ENCODE assay signal across 15 cellular contexts in the genomic region with DNA sequence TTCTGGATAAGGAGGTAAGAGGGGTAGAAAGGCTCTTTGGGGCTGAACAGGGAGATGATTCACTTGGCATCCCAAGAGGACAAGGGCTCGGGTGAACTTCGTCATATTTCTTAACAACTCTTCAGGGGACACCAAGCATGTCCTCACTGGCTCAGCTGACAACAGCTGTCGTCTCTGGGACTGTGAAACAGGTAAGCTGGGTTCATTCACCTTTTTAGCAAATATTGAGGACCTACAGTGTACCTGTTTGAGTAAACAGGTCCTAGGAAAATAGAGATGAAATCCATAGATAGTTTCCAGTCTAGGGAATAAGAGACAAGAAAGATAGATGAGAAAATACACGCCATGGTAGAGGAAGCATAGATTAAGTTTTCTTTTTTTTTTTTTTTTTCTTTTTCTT. TPM values are rescaled to one million over a fixed set of nuclear protein-coding genes. Genes with fewer than 3 reads are reported as not detected.
A peak's percentile ranks its signal among the peaks of the same experiment; 100 is the strongest.
DNase-seq lines count a peak whose midpoint lies in the region; ATAC-seq and TF ChIP-seq lines count a peak whose summit lies in the region.
"Had no signal": no experiment of that assay in that cellular context is flagged by ENCODE, and none has a peak within 500 bp of the region (broad histone marks: within the 10 kb centered on the region; RNA-seq: fewer than 3 reads in every experiment).

No MANE protein-coding gene starts in this region.

- H3K4me3 Mint-ChIP-seq in activated CD4-positive, alpha-beta T cell treated with anti-CD3 and anti-CD28 coated beads for 36 hours: peak overlapping the region; percentile 96
- peak overlapping the region; percentile 60 for H3K4me3 Mint-ChIP-seq in progenitor cell of endocrine pancreas (ENCODE audit: low read depth)

- ATAC-seq in activated CD4-positive, alpha-beta T cell treated with anti-CD3 and anti-CD28 coated beads for 36 hours: no peak

- TF ChIP-seq CTCF in progenitor cell of endocrine pancreas (IDR thresholded peaks at IDR 0.05; ENCODE audit: unreplicated experiment) (no peak), foreskin fibroblast (IDR thresholded peaks at IDR 0.05; ENCODE audit: low read depth, low read length) (no peak)

- POLR2A ChIA-PET in activated CD4-positive, alpha-beta T cell treated with anti-CD3 and anti-CD28 coated beads for 36 hours (lab: Charles Lee): no interaction called here

- H3K27ac Mint-ChIP-seq in activated CD4-positive, alpha-beta T cell treated with anti-CD3 and anti-CD28 coated beads for 36 hours: peak overlapping the region; percentile 97
- peak overlapping the region; percentile 71 for H3K27ac Mint-ChIP-seq in progenitor cell of endocrine pancreas

- no peaks in the 10 kb centered on the region for H3K9me3 ChIP-seq in adipocyte (ENCODE audit: control insufficient read depth, low read length)
- H3K9me3 ChIP-seq: thyroid gland had no signal

- no peak for DNase-seq in activated CD4-positive, alpha-beta T cell treated with anti-CD3 and anti-CD28 coated beads for 36 hours
- no peak for DNase-seq in activated CD4-positive, alpha-beta T cell treated with anti-CD3 and anti-CD28 coated beads, Interleukin-2, amount 50 U/mL, for 1 hour
- DNase-seq in adipocyte (ENCODE audit: low read depth) (no peak), progenitor cell of endocrine pancreas (ENCODE audit: low spot score, unreplicated experiment) (no peak), foreskin fibroblast (no peak), NCI-H446 treated with DMSO at 0.1 percent for 48 hours (lab: John Stamatoyannopoulos, UW) (no peak)
- DNase-seq: activated CD4-positive, alpha-beta T cell treated with anti-CD3 and anti-CD28 coated beads for 4 hours; EL; Kasumi-1; NCI-H2227 treated with DMSO at 0.1 percent for 48 hours; occipital lobe; stimulated activated CD4-positive, alpha-beta T cell treated with anti-CD3 and anti-CD28 coated beads, Interleukin-2, amount 100 ng/mL, for 24 hours; thyroid gland had no signal

- peaks cover 32% of the 10 kb centered on the region for H3K4me1 Mint-ChIP-seq in activated CD4-positive, alpha-beta T cell treated with anti-CD3 and anti-CD28 coated beads for 36 hours
- H3K4me1 Mint-ChIP-seq in progenitor cell of endocrine pancreas (ENCODE audit: low read depth): peaks cover 22% of the 10 kb centered on the region

- H3K27me3 Mint-ChIP-seq in activated CD4-positive, alpha-beta T cell treated with anti-CD3 and anti-CD28 coated beads for 36 hours: no peaks in the 10 kb centered on the region
- H3K27me3 Mint-ChIP-seq in progenitor cell of endocrine pancreas: no peaks in the 10 kb centered on the region

- peak overlapping the region; percentile 98 for H3K4me3 ChIP-seq in adipocyte (ENCODE audit: low read length)
- no peak overlapping the region for H3K4me3 ChIP-seq in foreskin fibroblast (ENCODE audit: low read depth in 1 of 2, low read length in 2 of 2)
- H3K4me3 ChIP-seq: thyroid gland had no signal

- intact Hi-C loops in activated CD4-positive, alpha-beta T cell treated with anti-CD3 and anti-CD28 coated beads for 36 hours (cut with DNase I, micrococcal nuclease): loop anchor here (5.0 kb wide), 2 partner anchors 48 to 113 kb away; a partner anchor contains a TSS

- H3K27me3 ChIP-seq in adipocyte (replicated peaks; ENCODE audit: control insufficient read depth, insufficient read depth, low read length): no peaks in the 10 kb centered on the region
- H3K27me3 ChIP-seq: thyroid gland had no signal

- no peaks in the 10 kb centered on the region for H3K9me3 Mint-ChIP-seq in activated CD4-positive, alpha-beta T cell treated with anti-CD3 and anti-CD28 coated beads for 36 hours (ENCODE audit: low read depth)
- H3K9me3 Mint-ChIP-seq in progenitor cell of endocrine pancreas (ENCODE audit: low read depth): no peaks in the 10 kb centered on the region

- H3K36me3 Mint-ChIP-seq in activated CD4-positive, alpha-beta T cell treated with anti-CD3 and anti-CD28 coated beads for 36 hours (ENCODE audit: low read depth): peaks cover 42% of the 10 kb centered on the region
- H3K36me3 Mint-ChIP-seq in progenitor cell of endocrine pancreas (ENCODE audit: insufficient read depth): peaks cover 14% of the 10 kb centered on the region

- peaks cover 51% of the 10 kb centered on the region for H3K36me3 ChIP-seq in adipocyte (ENCODE audit: control insufficient read depth, insufficient read depth, low read length, severe bottlenecking)

- CTCF ChIA-PET in activated CD4-positive, alpha-beta T cell treated with anti-CD3 and anti-CD28 coated beads for 36 hours (lab: Charles Lee): interaction anchor here (0.6 to 2.8 kb wide), 4 partner anchors 9 to 70 kb away, joined by 3 to 18 read pairs (median 6); a partner anchor contains a TSS

- H3K4me1 ChIP-seq in adipocyte (ENCODE audit: control insufficient read depth, insufficient read depth, low read length): peaks cover 34% of the 10 kb centered on the region

- H3K9ac ChIP-seq in adipocyte (ENCODE audit: low read length): peak overlapping the region; percentile 98

RNA-seq across cellular contexts. Expression of a gene that starts 2.1 kb away (rescaled TPM):
- total RNA-seq in activated CD4-positive, alpha-beta T cell treated with anti-CD3 and anti-CD28 coated beads for 36 hours: 100 to 1,000 TPM; 299 to 349 TPM
- total RNA-seq in progenitor cell of endocrine pancreas: 143 and 145 TPM in 2 replicates

RNA-seq across cellular contexts. Expression of a gene that starts 2.1 kb away (rescaled TPM):
- 1 to 10 TPM; 7.3 to 8.2 TPM for total RNA-seq in activated CD4-positive, alpha-beta T cell treated with anti-CD3 and anti-CD28 coated beads for 36 hours
- total RNA-seq in progenitor cell of endocrine pancreas: 43.2 and 49.2 TPM in 2 replicates

RNA-seq across cellular contexts. Expression of a gene that starts 15.4 kb away (rescaled TPM):
- not detected for total RNA-seq in activated CD4-positive, alpha-beta T cell treated with anti-CD3 and anti-CD28 coated beads for 36 hours
- not detected in 2 replicates for total RNA-seq in progenitor cell of endocrine pancreas
- total RNA-seq: A172, bronchial epithelial cell, occipital lobe, thyroid gland had no signal

RNA-seq across cellular contexts. Expression of a gene that starts 18.8 kb away (rescaled TPM):
- 1 to 10 TPM; 4.4 to 5.0 TPM for total RNA-seq in activated CD4-positive, alpha-beta T cell treated with anti-CD3 and anti-CD28 coated beads for 36 hours
- total RNA-seq in progenitor cell of endocrine pancreas: 5.1 and 5.6 TPM in 2 replicates

RNA-seq across cellular contexts. Expression of a gene that starts 22.7 kb away (rescaled TPM):
- total RNA-seq in activated CD4-positive, alpha-beta T cell treated with anti-CD3 and anti-CD28 coated beads for 36 hours: under 1 TPM; 0.72 to 0.82 TPM
- total RNA-seq in progenitor cell of endocrine pancreas: 3.8 and 4.4 TPM in 2 replicates
